In the genomic region with DNA sequence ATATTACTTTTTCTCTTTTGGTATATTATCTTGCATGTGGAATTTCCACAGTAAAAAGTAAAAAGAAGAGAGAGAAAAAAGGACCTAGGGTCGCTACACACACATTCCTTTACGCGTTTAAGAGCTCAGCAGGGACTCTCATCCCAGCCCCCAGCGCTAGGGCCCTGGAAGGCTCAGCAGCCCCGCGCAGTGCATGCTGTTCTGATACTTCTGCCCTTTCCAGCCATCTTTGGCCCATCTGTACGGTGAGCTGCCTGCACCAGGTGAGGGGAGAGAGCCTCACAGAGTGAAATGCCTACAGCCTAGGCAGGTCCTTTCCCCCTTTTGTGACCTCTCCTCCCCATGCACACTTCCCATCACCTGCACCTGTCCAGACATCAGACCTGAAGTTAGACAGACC, we compare ENCODE assay signal across 21 cellular contexts. TPM values are rescaled to one million over a fixed set of nuclear protein-coding genes. Genes with fewer than 3 reads are reported as not detected.
DNase-seq lines count a peak whose midpoint lies in the region; ATAC-seq and TF ChIP-seq lines count a peak whose summit lies in the region.
"Had no signal": no experiment of that assay in that cellular context is flagged by ENCODE, and none has a peak within 500 bp of the region (broad histone marks: within the 10 kb centered on the region; RNA-seq: fewer than 3 reads in every experiment).

No MANE protein-coding gene starts in this region.

- no TSS peak for BruUV-seq in Caco-2 (replicated peaks; lab: Mats Ljungman, UMichigan)

- H3K4me3 Mint-ChIP-seq in Caco-2 (ENCODE audit: unreplicated experiment) (peak overlapping the region; percentile 96), mesothelial cell of epicardium (no peak overlapping the region)
- H3K4me3 Mint-ChIP-seq: CD4-positive, alpha-beta T cell; memory B cell; stimulated activated effector memory CD8-positive, alpha-beta T cell treated with anti-CD3 and anti-CD28 coated beads, Interleukin-12 subunit alpha, Interleukin-12 subunit beta, amount 100 ng/mL, for 72 hours had no signal

- POLR2A ChIA-PET in Caco-2 (lab: Charles Lee): interaction anchor here (2.6 kb wide), 1 partner anchor 8 kb away, joined by 16 read pairs; a partner anchor contains a TSS

- H3K27me3 Mint-ChIP-seq in Caco-2 (ENCODE audit: insufficient read depth, unreplicated experiment) (no peaks in the 10 kb centered on the region), mesothelial cell of epicardium (ENCODE audit: low read depth) (no peaks in the 10 kb centered on the region)

- H3K27ac ChIP-seq in VCaP (peak overlapping the region; percentile 97; the same call in 1 of the 2 replicates), transverse colon (peak overlapping the region; percentile 94 to 97 (median 95)), substantia nigra (ENCODE audit: low read depth, low read length, poor library complexity, severe bottlenecking) (no peak overlapping the region)

- TF ChIP-seq POLR2A in transverse colon (IDR thresholded peaks at IDR 0.05): no peak

- 89 to 91% methylated on average over 7 of the region's 7 CpGs for WGBS in transverse colon (ENCODE audit: low coverage in 1 of 2), 2 donors

- DNase-seq in Caco-2 (no peak), mesothelial cell of epicardium (ENCODE audit: low spot score in 2 of 2, unreplicated experiment in 2 of 2) (no peak), transverse colon (no peak), substantia nigra (lab: John Stamatoyannopoulos, UW) (no peak)
- DNase-seq in activated CD4-positive, CD25-positive, alpha-beta regulatory T cell (lab: John Stamatoyannopoulos, UW): no peak
- DNase-seq: activated CD4-positive, alpha-beta memory T cell treated with anti-CD3 and anti-CD28 coated beads for 36 hours; activated effector memory CD4-positive, alpha-beta T cell treated with Interleukin-2 at 50 U/mL for 16 hours; CD4-positive, alpha-beta T cell; cortex of kidney; DMS153; HCEC 1CT; NCI-H1694 treated with DMSO at 0.1 percent for 48 hours; NCI-H2171 treated with DMSO at 0.1 percent for 48 hours; NCI-H526 treated with DMSO at 0.1 percent for 48 hours; ovary; SK-N-SH had no signal

- H3K27ac Mint-ChIP-seq in Caco-2 (ENCODE audit: unreplicated experiment): peak overlapping the region; percentile 92
- peak overlapping the region; percentile 82 for H3K27ac Mint-ChIP-seq in mesothelial cell of epicardium
- H3K27ac Mint-ChIP-seq: activated CD4-positive, alpha-beta memory T cell treated with anti-CD3 and anti-CD28 coated beads for 36 hours; CD4-positive, alpha-beta T cell; memory B cell; stimulated activated effector memory CD8-positive, alpha-beta T cell treated with anti-CD3 and anti-CD28 coated beads, Interleukin-12 subunit alpha, Interleukin-12 subunit beta, amount 100 ng/mL, for 72 hours had no signal

- TF ChIP-seq CTCF in Caco-2 (IDR thresholded peaks at IDR 0.05; ENCODE audit: insufficient read depth in 1 of 2, low read depth in 1 of 2, low read length in 1 of 2, severe bottlenecking in 1 of 2, unreplicated experiment in 1 of 2) (no peak), VCaP (conservative IDR thresholded peaks at IDR 0.05) (no peak), mesothelial cell of epicardium (IDR thresholded peaks at IDR 0.05; ENCODE audit: unreplicated experiment) (no peak), transverse colon (IDR thresholded peaks at IDR 0.05) (no peak)

- H3K4me1 ChIP-seq in Caco-2: peaks cover 34% of the 10 kb centered on the region
- peaks cover 26 to 67% (median 43%) of the 10 kb centered on the region in 4 donors for H3K4me1 ChIP-seq in transverse colon

- H3K4me3 ChIP-seq in Caco-2 (ENCODE audit: low read depth, low read length) (no peak overlapping the region), transverse colon (no peak overlapping the region)
- H3K4me3 ChIP-seq: ovary had no signal

- H3K36me3 ChIP-seq in Caco-2 (ENCODE audit: control insufficient read depth, insufficient read depth, low read length) (peaks cover 2% of the 10 kb centered on the region; the same call in 1 of the 2 replicates), transverse colon (peaks cover 0 to 14% (median 3%) of the 10 kb centered on the region in 4 donors)
- H3K36me3 ChIP-seq: ovary had no signal

- CTCF ChIA-PET in Caco-2 (lab: Charles Lee): interaction anchor here (0.6 to 2.3 kb wide), 2 partner anchors 11 to 19 kb away, joined by 3 to 17 read pairs; no protein-coding TSS in a partner anchor

- no peaks in the 10 kb centered on the region for H3K9me3 ChIP-seq in Caco-2
- no peaks in the 10 kb centered on the region for H3K9me3 ChIP-seq in transverse colon
- H3K9me3 ChIP-seq: ovary, SK-N-SH had no signal

- H3K27me3 ChIP-seq in Caco-2 (replicated peaks; ENCODE audit: control insufficient read depth, insufficient read depth, low read length) (no peaks in the 10 kb centered on the region), transverse colon (no peaks in the 10 kb centered on the region)
- H3K27me3 ChIP-seq: ovary had no signal

- in situ Hi-C loops in transverse colon (cut with MboI; ENCODE audit: low pct_ligation_motif_present in 1 of 4, low pct_unique_long_range_greater_than_20kb in 1 of 4, low sequenced_read_pairs in 3 of 4): no loop called here

- H3K4me1 Mint-ChIP-seq in Caco-2 (ENCODE audit: low read depth, unreplicated experiment): peaks cover 19% of the 10 kb centered on the region
- peaks cover 31% of the 10 kb centered on the region for H3K4me1 Mint-ChIP-seq in mesothelial cell of epicardium
- H3K4me1 Mint-ChIP-seq: memory B cell had no signal

- H3K36me3 Mint-ChIP-seq in Caco-2 (ENCODE audit: insufficient read depth, unreplicated experiment) (peaks cover 38% of the 10 kb centered on the region), mesothelial cell of epicardium (peaks cover 10% of the 10 kb centered on the region)
- H3K36me3 Mint-ChIP-seq: activated CD4-positive, alpha-beta memory T cell treated with anti-CD3 and anti-CD28 coated beads for 36 hours; memory B cell; stimulated activated effector memory CD8-positive, alpha-beta T cell treated with anti-CD3 and anti-CD28 coated beads, Interleukin-12 subunit alpha, Interleukin-12 subunit beta, amount 100 ng/mL, for 72 hours had no signal

- TF ChIP-seq EP300 in transverse colon (IDR thresholded peaks at IDR 0.05; ENCODE audit: low read depth): no peak

- ATAC-seq in GM21723 (IDR thresholded peaks at IDR 0.05; ENCODE audit: unreplicated experiment): no peak
- ATAC-seq: stimulated activated effector memory CD8-positive, alpha-beta T cell treated with anti-CD3 and anti-CD28 coated beads, Interleukin-12 subunit alpha, Interleukin-12 subunit beta, amount 100 ng/mL, for 72 hours had no signal

- H3K9me3 Mint-ChIP-seq in Caco-2 (ENCODE audit: unreplicated experiment) (no peaks in the 10 kb centered on the region), mesothelial cell of epicardium (no peaks in the 10 kb centered on the region)
- H3K9me3 Mint-ChIP-seq: activated CD4-positive, alpha-beta memory T cell treated with anti-CD3 and anti-CD28 coated beads for 36 hours; CD4-positive, alpha-beta T cell; memory B cell; stimulated activated effector memory CD8-positive, alpha-beta T cell treated with anti-CD3 and anti-CD28 coated beads, Interleukin-12 subunit alpha, Interleukin-12 subunit beta, amount 100 ng/mL, for 72 hours had no signal

- intact Hi-C loops in Caco-2 (cut with micrococcal nuclease; ENCODE audit: unreplicated experiment): no loop called here
- intact Hi-C loops in transverse colon (cut with DNase I; ENCODE audit: low total_unique reads): loop anchor here (5.0 kb wide), 1 partner anchor 45 kb away; no protein-coding TSS in a partner anchor

RNA-seq across cellular contexts. Expression of a gene that starts 1.6 kb away (rescaled TPM):
- total RNA-seq in Caco-2 (2022) (194 and 197 TPM in 2 replicates), mesothelial cell of epicardium (61.7 to 68.1 TPM (median 66.8 TPM) in 3 replicates), transverse colon (100 to 1,000 TPM; 148 to 367 (median 208) TPM)

RNA-seq across cellular contexts. Expression of a gene that starts 7.0 kb away (rescaled TPM):
- total RNA-seq in Caco-2 (2022): 52.6 and 53.5 TPM in 2 replicates
- 20.1 to 21.5 TPM (median 20.3 TPM) in 3 replicates for total RNA-seq in mesothelial cell of epicardium
- 100 to 1,000 TPM; 151 to 757 (median 502) TPM for total RNA-seq in transverse colon
- total RNA-seq: RPMI7951 had no signal

RNA-seq across cellular contexts. Expression of a gene that starts 40.5 kb away (rescaled TPM):
- total RNA-seq in Caco-2 (2022): 79.0 and 79.4 TPM in 2 replicates
- total RNA-seq in mesothelial cell of epicardium: 65.4 to 70.4 TPM (median 68.9 TPM) in 3 replicates
- 100 to 1,000 TPM; 229 to 317 (median 258) TPM for total RNA-seq in transverse colon
